8 cellular contexts compared by ENCODE assay signal in the genomic region with DNA sequence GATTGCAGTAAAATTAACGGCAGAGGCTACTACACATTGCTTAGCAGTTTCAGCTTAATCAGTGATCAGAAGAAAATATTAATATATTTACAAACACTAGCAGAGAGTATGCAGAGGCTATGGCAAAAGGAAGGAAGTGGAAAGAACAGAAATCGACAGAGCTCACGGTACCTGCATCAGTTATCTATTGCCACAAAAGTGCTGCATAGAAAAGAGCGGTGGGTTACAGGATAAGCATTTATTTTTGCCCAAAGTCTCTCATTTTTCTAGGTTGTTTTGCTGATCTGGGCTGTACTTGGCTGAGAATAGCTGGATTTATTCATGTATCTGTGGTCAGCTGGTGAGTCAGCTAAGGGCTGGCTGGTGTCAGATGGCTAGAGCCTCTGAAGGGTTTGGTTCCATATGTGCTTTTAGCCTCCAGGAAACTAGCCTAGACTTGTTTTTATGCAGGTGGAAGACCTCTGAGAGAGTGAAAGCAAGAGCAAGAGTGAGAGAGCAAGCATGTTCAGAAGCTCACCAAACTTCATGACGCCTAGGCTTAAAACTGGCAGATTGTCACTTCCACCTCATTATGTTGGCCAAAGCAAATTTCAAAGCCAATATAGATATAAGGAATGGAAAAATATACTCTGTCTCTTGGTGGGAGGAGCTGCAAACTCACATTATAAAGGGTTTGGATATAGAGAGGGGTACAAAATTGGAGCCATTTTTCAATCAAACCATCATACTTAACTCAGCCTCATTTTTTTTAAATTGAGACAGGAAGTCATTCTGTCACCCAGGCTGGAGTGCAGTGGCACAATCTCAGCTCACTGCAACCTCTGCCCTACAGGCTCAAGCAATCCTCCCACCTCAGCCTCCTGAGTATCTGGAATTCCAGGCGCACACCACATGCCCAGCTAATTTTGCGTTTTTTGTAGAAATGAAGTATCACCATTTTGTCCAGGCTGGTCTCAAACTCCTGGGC.
DNase-seq lines count a peak whose midpoint lies in the region; ATAC-seq and TF ChIP-seq lines count a peak whose summit lies in the region.

No MANE protein-coding gene starts in this region.

- CTCF ChIA-PET in AG04449 (lab: Yijun Ruan, JAX) = no interaction called here
- CTCF ChIA-PET in RWPE1 (lab: Yijun Ruan, JAX) = interaction anchor here (0.6 to 1.0 kb wide), 2 partner anchors 23 to 1433 kb away, joined by 3 to 4 read pairs; no protein-coding TSS in a partner anchor
- CTCF ChIA-PET in HEK293T (lab: Yijun Ruan, JAX) = no interaction called here

- no peak for TF ChIP-seq CTCF in AG04449 (IDR thresholded peaks at IDR 0.05; ENCODE audit: insufficient read depth, low read length, missing control alignments)
- TF ChIP-seq CTCF in RWPE1 (conservative IDR thresholded peaks at IDR 0.05; ENCODE audit: low read depth) = no peak
- TF ChIP-seq CTCF in coronary artery (IDR thresholded peaks at IDR 0.05) = no peak

- POLR2A ChIA-PET in AG04449 (lab: Yijun Ruan, JAX) = no interaction called here
- POLR2A ChIA-PET in RWPE1 (lab: Yijun Ruan, JAX; ENCODE audit: low non-redundant PET) = no interaction called here
- POLR2A ChIA-PET in HEK293T (lab: Yijun Ruan, JAX) = no interaction called here

- DNase-seq in AG04449 (ENCODE audit: low read depth, low spot score) (peak; percentile 38), RWPE1 (ENCODE audit: low spot score) (peak; percentile 72), fibroblast of the conjunctiva (ENCODE audit: low read depth) (peak; percentile 64), coronary artery (ENCODE audit: low spot score) (no peak), HEK293T (ENCODE audit: extremely low spot score) (no peak), GF-D8 (lab: John Stamatoyannopoulos, UW) (no peak)

- ATAC-seq in GM18520 (IDR thresholded peaks at IDR 0.05; ENCODE audit: unreplicated experiment) (peak; percentile 98), HG02943 (IDR thresholded peaks at IDR 0.05; ENCODE audit: low read depth, unreplicated experiment) (peak; percentile 88)

- H3K4me3 ChIP-seq in AG04449 (ENCODE audit: low read depth, low read length) (no peak overlapping the region), coronary artery (no peak overlapping the region)

- H3K27ac ChIP-seq in RWPE1 (no peak overlapping the region), coronary artery (no peak overlapping the region)

TF ChIP-seq in HEK293T, 16 proteins besides CTCF, POLR2A, EP300 and RAD21:
- TF ChIP-seq L3MBTL2 (conservative IDR thresholded peaks at IDR 0.05) (no peak), CTBP1 (IDR thresholded peaks at IDR 0.05; ENCODE audit: borderline replicate concordance) (no peak), SUZ12 (IDR thresholded peaks at IDR 0.05) (no peak), HDGF (IDR thresholded peaks at IDR 0.05; ENCODE audit: borderline replicate concordance) (no peak), TARDBP (IDR thresholded peaks at IDR 0.05) (no peak), FOXA1 (IDR thresholded peaks at IDR 0.05) (no peak), ARNT (IDR thresholded peaks at IDR 0.05) (no peak), NFRKB (IDR thresholded peaks at IDR 0.05) (no peak), FOXM1 (IDR thresholded peaks at IDR 0.05; ENCODE audit: borderline replicate concordance) (no peak), BHLHE40 (IDR thresholded peaks at IDR 0.05; ENCODE audit: borderline replicate concordance) (no peak), ELF4 (IDR thresholded peaks at IDR 0.05) (no peak), SP1 (IDR thresholded peaks at IDR 0.05) (no peak), ZNF384 (IDR thresholded peaks at IDR 0.05) (no peak)
TF ChIP-seq in HEK293T: peak in this region for 0.

Comparison
In these comparisons a context has a peak if more than half of its experiments do, and no peak if none do; other contexts are left out.
1. DNase-seq: peak in AG04449 (single experiment), RWPE1 (single experiment) and fibroblast of the conjunctiva (single experiment); none in coronary artery (single experiment), HEK293T (single experiment) and GF-D8 (single experiment).